ENCODE assay signal across 23 cellular contexts in genomic region chr1:190098107-190098506, GRCh38.
"Had no signal": no experiment of that assay in that cellular context is flagged by ENCODE, and none has a peak within 500 bp of the region (broad histone marks: within the 10 kb centered on the region; RNA-seq: fewer than 3 reads in every experiment).

No MANE protein-coding gene starts in this region.

- H3K4me3 ChIP-seq: colonic mucosa, esophagus squamous epithelium, gastrocnemius medialis, heart right ventricle, left lung, lung had no signal

- H3K36me3 ChIP-seq: colonic mucosa, esophagus squamous epithelium, gastrocnemius medialis, heart right ventricle, left lung had no signal

- H3K9me3 ChIP-seq: colonic mucosa, esophagus squamous epithelium, gastrocnemius medialis, left lung had no signal

- DNase-seq: colonic mucosa; cortex of kidney; effector CD8-positive, alpha-beta T cell; effector memory CD8-positive, alpha-beta T cell; endodermal cell; erythroblast; esophagus squamous epithelium; foreskin fibroblast; foreskin melanocyte; gastrocnemius medialis; glutamatergic neuron; head of caudate nucleus; heart right ventricle; hippocampal formation; left cardiac atrium; left ventricle myocardium superior; mammary epithelial cell; mesendoderm; midbrain; naive thymus-derived CD4-positive, alpha-beta T cell had no signal

- H3K27ac ChIP-seq: colonic mucosa, epithelial cell of prostate, esophagus squamous epithelium, gastrocnemius medialis, heart right ventricle, left lung had no signal

- H3K4me1 ChIP-seq: colonic mucosa, esophagus squamous epithelium, gastrocnemius medialis, heart right ventricle, left lung had no signal

- H3K27me3 ChIP-seq: colonic mucosa, esophagus squamous epithelium, gastrocnemius medialis, heart right ventricle, left lung had no signal
